14 cellular contexts compared by ENCODE assay signal in the genomic region with DNA sequence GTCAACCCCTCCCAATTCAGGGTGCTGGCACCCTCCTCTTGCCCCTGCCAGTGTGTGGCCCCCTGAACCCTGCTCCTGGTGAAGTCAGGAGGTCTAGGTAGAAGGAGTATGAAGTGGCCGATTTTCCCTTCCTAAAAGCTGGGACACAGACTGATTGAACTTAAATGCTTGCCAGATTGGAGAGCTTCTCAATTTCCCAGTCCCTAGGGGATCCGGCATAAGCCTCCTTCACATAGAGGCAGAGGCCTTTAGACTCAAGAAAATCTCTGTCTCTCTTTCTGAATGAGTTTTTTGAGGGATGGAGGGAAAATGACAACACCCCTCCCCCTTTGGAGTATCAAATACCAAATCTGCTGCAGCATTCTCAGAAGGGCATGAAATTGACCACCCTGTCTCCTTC. TPM values are rescaled to one million over a fixed set of nuclear protein-coding genes. Genes with fewer than 3 reads are reported as not detected.
DNase-seq lines count a peak whose midpoint lies in the region; ATAC-seq and TF ChIP-seq lines count a peak whose summit lies in the region.
"Had no signal": no experiment of that assay in that cellular context is flagged by ENCODE, and none has a peak within 500 bp of the region (broad histone marks: within the 10 kb centered on the region; RNA-seq: fewer than 3 reads in every experiment).

No MANE protein-coding gene starts in this region.

- no peak for TF ChIP-seq CTCF in A673 (conservative IDR thresholded peaks at IDR 0.05; ENCODE audit: low read depth, low read length)

- CTCF ChIA-PET in A673 (lab: Charles Lee), result no interaction called here

- no peak for ATAC-seq in GM21367 (IDR thresholded peaks at IDR 0.05; ENCODE audit: unreplicated experiment)
- ATAC-seq: Right ventricle myocardium inferior had no signal

- H3K36me3 ChIP-seq in A673 (ENCODE audit: insufficient read depth, low read length, poor library complexity, severe bottlenecking), result no peaks in the 10 kb centered on the region
- H3K36me3 ChIP-seq: HAP-1 had no signal

- H3K4me3 ChIP-seq in A673 (ENCODE audit: low read depth, low read length, poor library complexity, severe bottlenecking), result no peak overlapping the region
- H3K4me3 ChIP-seq: HAP-1 had no signal

- no TSS peak for BruUV-seq in A673 (replicated peaks; lab: Mats Ljungman, UMichigan)

- no peak overlapping the region for H3K27ac ChIP-seq in A673 (ENCODE audit: low read depth, low read length, poor library complexity, severe bottlenecking)
- H3K27ac ChIP-seq: C4-2B had no signal

- peaks cover 12% of the 10 kb centered on the region for H3K4me1 ChIP-seq in A673 (ENCODE audit: insufficient read depth, low read length, poor library complexity, severe bottlenecking)
- H3K4me1 ChIP-seq: HAP-1 had no signal

- H3K27me3 ChIP-seq in A673 (replicated peaks; ENCODE audit: insufficient read depth, low read depth, low read length, poor library complexity), result peaks cover 9% of the 10 kb centered on the region

- POLR2A ChIA-PET in A673 (lab: Charles Lee; ENCODE audit: low non-redundant PET), result no interaction called here

- H3K9me3 ChIP-seq in A673 (ENCODE audit: low read depth, low read length, poor library complexity, severe bottlenecking), result no peaks in the 10 kb centered on the region
- H3K9me3 ChIP-seq: HAP-1 had no signal

- DNase-seq in A673 (ENCODE audit: low spot score) (peak; percentile 48), DMS 273 treated with DMSO at 0.1 percent for 48 hours (lab: John Stamatoyannopoulos, UW) (peak; percentile 61), NCI-H2171 (lab: John Stamatoyannopoulos, UW) (peak; percentile 94), fibroblast of peridontal ligament (ENCODE audit: extremely low read depth) (peak; percentile 1), germinal center (ENCODE audit: low spot score) (no peak), DMS153 treated with DMSO at 0.1 percent for 48 hours (lab: John Stamatoyannopoulos, UW; ENCODE audit: unreplicated experiment) (no peak)
- DNase-seq: NCI-H1092, NCI-H2029, NCI-H748 treated with DMSO at 0.1 percent for 48 hours had no signal

- intact Hi-C loops in A673 (cut with micrococcal nuclease; ENCODE audit: unreplicated experiment), result no loop called here

RNA-seq across cellular contexts. Expression of gene SYT2, which starts 51.5 kb away (rescaled TPM):
- 0.69 and 0.92 TPM in 2 replicates for total RNA-seq in A673 (2021)
- total RNA-seq: MCF 10A, Right ventricle myocardium inferior had no signal

Comparison
In these comparisons a context has a peak if more than half of its experiments do, and no peak if none do; other contexts are left out.
1. DNase-seq: peak in A673 (single experiment), DMS 273 treated with DMSO at 0.1 percent for 48 hours (single experiment), NCI-H2171 (single experiment) and fibroblast of peridontal ligament (single experiment); none in germinal center (single experiment) and DMS153 treated with DMSO at 0.1 percent for 48 hours (single experiment).